Comparison of ENCODE assay signal across 19 cellular contexts in the genomic region with DNA sequence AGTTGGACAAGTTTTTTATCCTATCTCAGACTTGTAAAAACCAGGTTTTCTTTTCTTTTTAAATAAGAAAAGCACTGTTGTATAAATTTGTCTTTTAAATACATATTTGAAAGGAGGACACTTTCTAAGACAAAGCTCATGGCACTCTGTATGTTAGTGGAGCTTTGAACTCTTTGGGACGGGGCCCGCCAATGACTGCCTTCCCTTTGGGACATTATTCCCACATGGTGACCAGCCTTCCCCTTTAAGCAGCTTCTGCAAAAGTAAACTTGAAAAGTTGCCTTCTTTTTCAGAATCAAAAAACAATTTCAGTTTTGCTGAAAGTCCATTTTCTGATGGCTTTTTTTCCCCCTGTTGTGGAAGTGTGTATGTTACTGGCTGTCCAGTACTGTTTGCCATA. TPM values are rescaled to one million over a fixed set of nuclear protein-coding genes. Genes with fewer than 3 reads are reported as not detected.
DNase-seq lines count a peak whose midpoint lies in the region; ATAC-seq, FAIRE-seq and TF ChIP-seq lines count a peak whose summit lies in the region.
"Had no signal": no experiment of that assay in that cellular context is flagged by ENCODE, and none has a peak within 500 bp of the region (broad histone marks: within the 10 kb centered on the region; RNA-seq: fewer than 3 reads in every experiment).

No MANE protein-coding gene starts in this region.

- TF ChIP-seq POLR2A in GM12892 (IDR thresholded peaks at IDR 0.05; ENCODE audit: low read depth, low read length): no peak

- no peaks in the 10 kb centered on the region for H3K36me3 ChIP-seq in CD4-positive, CD25-positive, alpha-beta regulatory T cell (ENCODE audit: control insufficient read depth, insufficient read depth, low read length)
- H3K36me3 ChIP-seq in OCI-LY1 (ENCODE audit: insufficient read depth, low read length) (peaks cover 38% of the 10 kb centered on the region; the same call in 1 of the 2 replicates), rectal smooth muscle tissue (ENCODE audit: control insufficient read depth, insufficient read depth, low read length) (no peaks in the 10 kb centered on the region)
- H3K36me3 ChIP-seq: spleen had no signal

- DNase-seq in CD4-positive, CD25-positive, alpha-beta regulatory T cell: no peak
- DNase-seq in left lobe of liver (ENCODE audit: low spot score): peak; percentile 37
- no peak for DNase-seq in GM12892 (ENCODE audit: insufficient read length)
- DNase-seq in foreskin melanocyte: no peak
- no peak for DNase-seq in KBM-7
- DNase-seq: activated CD4-positive, alpha-beta T cell treated with anti-CD3 and anti-CD28 coated beads for 36 hours; anterior cingulate cortex; Calu3; GDM1; IMR-90; PC-9; spleen; stimulated activated naive B cell treated with anti-CD40 and anti-IgM and Interleukin-4, amounts not matched to agents 10 μg/mL and 1 μg/mL and 100 μg/mL, for 72 hours had no signal

- no peaks in the 10 kb centered on the region for H3K9me3 Mint-ChIP-seq in CD4-positive, CD25-positive, alpha-beta regulatory T cell
- H3K9me3 Mint-ChIP-seq: stimulated activated naive B cell treated with anti-CD40 and anti-IgM and Interleukin-4, amounts not matched to agents 10 μg/mL and 1 μg/mL and 100 μg/mL, for 72 hours had no signal

- peaks cover 15 to 36% (median 27%) of the 10 kb centered on the region in 4 donors for H3K4me1 Mint-ChIP-seq in CD4-positive, CD25-positive, alpha-beta regulatory T cell

- H3K27me3 Mint-ChIP-seq in CD4-positive, CD25-positive, alpha-beta regulatory T cell: peaks cover 12% of the 10 kb centered on the region
- H3K27me3 Mint-ChIP-seq: stimulated activated naive B cell treated with anti-CD40 and anti-IgM and Interleukin-4, amounts not matched to agents 10 μg/mL and 1 μg/mL and 100 μg/mL, for 72 hours had no signal

- H2AFZ ChIP-seq in OCI-LY1 (ENCODE audit: low read length): no peak overlapping the region
- H2AFZ ChIP-seq: PC-9 had no signal

- H3K79me2 ChIP-seq in OCI-LY1 (ENCODE audit: insufficient read depth, low read length): peaks cover 71% of the 10 kb centered on the region

- no peak overlapping the region for H3K27ac Mint-ChIP-seq in CD4-positive, CD25-positive, alpha-beta regulatory T cell
- H3K27ac Mint-ChIP-seq: activated CD4-positive, alpha-beta T cell treated with anti-CD3 and anti-CD28 coated beads for 36 hours had no signal

- H3K4me3 Mint-ChIP-seq in CD4-positive, CD25-positive, alpha-beta regulatory T cell: peak overlapping the region in 3 of 4 donors; percentile 27 to 90 (median 48)
- H3K4me3 Mint-ChIP-seq: activated CD4-positive, alpha-beta T cell treated with anti-CD3 and anti-CD28 coated beads for 36 hours had no signal

- peaks cover 23% of the 10 kb centered on the region for H3K4me1 ChIP-seq in CD4-positive, CD25-positive, alpha-beta regulatory T cell (ENCODE audit: control insufficient read depth, insufficient read depth, low read length, poor library complexity, severe bottlenecking)
- peaks cover 75% of the 10 kb centered on the region for H3K4me1 ChIP-seq in OCI-LY1 (ENCODE audit: insufficient read depth, low read length, severe bottlenecking)
- peaks cover 20% of the 10 kb centered on the region for H3K4me1 ChIP-seq in rectal smooth muscle tissue (ENCODE audit: control insufficient read depth, insufficient read depth, low read length)

- H3K9me2 ChIP-seq in OCI-LY1 (ENCODE audit: low read depth, low read length): no peaks in the 10 kb centered on the region

- no peak overlapping the region for H3K27ac ChIP-seq in CD4-positive, CD25-positive, alpha-beta regulatory T cell (ENCODE audit: insufficient read depth, low read length, poor library complexity, severe bottlenecking)
- peak overlapping the region; percentile 86 for H3K27ac ChIP-seq in OCI-LY1 (ENCODE audit: low read depth, low read length, poor library complexity, severe bottlenecking)
- H3K27ac ChIP-seq in rectal smooth muscle tissue (ENCODE audit: low read depth, low read length): peak overlapping the region; percentile 48
- H3K27ac ChIP-seq: PC-9 had no signal

- no peak for FAIRE-seq in GM12892 (lab: Jason Lieb, UNC)
- FAIRE-seq: colon, endothelial cell of umbilical vein, urothelium cell line had no signal

- H3K36me3 Mint-ChIP-seq in CD4-positive, CD25-positive, alpha-beta regulatory T cell: peaks cover 3% of the 10 kb centered on the region

- H3K27me3 ChIP-seq in CD4-positive, CD25-positive, alpha-beta regulatory T cell (ENCODE audit: control insufficient read depth, insufficient read depth, low read length): peaks cover 3% of the 10 kb centered on the region
- H3K27me3 ChIP-seq in OCI-LY1 (ENCODE audit: insufficient read depth, low read length) (no peaks in the 10 kb centered on the region), rectal smooth muscle tissue (ENCODE audit: control insufficient read depth, insufficient read depth, low read length) (no peaks in the 10 kb centered on the region)
- H3K27me3 ChIP-seq: spleen had no signal

- in situ Hi-C loops in KBM-7 (cut with MboI; ENCODE audit: low pct_unique_long_range_greater_than_20kb, low sequenced_read_pairs): no loop called here

- H3K9ac ChIP-seq in OCI-LY1 (ENCODE audit: low read length) (peak overlapping the region; percentile 93), rectal smooth muscle tissue (ENCODE audit: low read length) (no peak overlapping the region)

- H3F3A ChIP-seq in OCI-LY1 (ENCODE audit: insufficient read depth, low read length): no peaks in the 10 kb centered on the region

- H3K4me3 ChIP-seq in CD4-positive, CD25-positive, alpha-beta regulatory T cell (ENCODE audit: low read depth, low read length): no peak overlapping the region
- peak overlapping the region; percentile 85 for H3K4me3 ChIP-seq in OCI-LY1 (ENCODE audit: low read depth, low read length, poor library complexity, severe bottlenecking)
- H3K4me3 ChIP-seq in rectal smooth muscle tissue (ENCODE audit: low read length): no peak overlapping the region
- H3K4me3 ChIP-seq: PC-9 had no signal

- no peaks in the 10 kb centered on the region for H3K9me3 ChIP-seq in CD4-positive, CD25-positive, alpha-beta regulatory T cell (ENCODE audit: control insufficient read depth in 2 of 2, low read length in 2 of 2)
- no peaks in the 10 kb centered on the region for H3K9me3 ChIP-seq in OCI-LY1 (ENCODE audit: low read length)
- H3K9me3 ChIP-seq: spleen had no signal

- TF ChIP-seq CTCF in OCI-LY1 (IDR thresholded peaks at IDR 0.05; ENCODE audit: low read length): no peak

- ATAC-seq in CD4-positive, CD25-positive, alpha-beta regulatory T cell (ENCODE audit: low read depth in 2 of 2): no peak
- ATAC-seq in left lobe of liver (no peak), GM21360 (IDR thresholded peaks at IDR 0.05; ENCODE audit: unreplicated experiment) (no peak)
- ATAC-seq: activated CD4-positive, alpha-beta T cell treated with anti-CD3 and anti-CD28 coated beads for 36 hours; stimulated activated naive B cell treated with anti-CD40 and anti-IgM and Interleukin-4, amounts not matched to agents 10 μg/mL and 1 μg/mL and 100 μg/mL, for 72 hours had no signal

- no peaks in the 10 kb centered on the region for H4K20me1 ChIP-seq in OCI-LY1 (ENCODE audit: insufficient read depth, low read length)

- H3K4me2 ChIP-seq in OCI-LY1 (ENCODE audit: low read length): peak overlapping the region; percentile 91

RNA-seq across cellular contexts. Expression of a gene that starts 1.8 kb away (rescaled TPM):
- total RNA-seq in CD4-positive, CD25-positive, alpha-beta regulatory T cell: 45.1 TPM
- polyA plus RNA-seq in CD4-positive, CD25-positive, alpha-beta regulatory T cell: 1 to 10 TPM; 6.0 to 9.6 (median 7.6) TPM
- 42.0 TPM for total RNA-seq in left lobe of liver
- 15.0 TPM for polyA plus RNA-seq in GM12892 (2012; ENCODE audit: missing spikeins)
